In the genomic region with DNA sequence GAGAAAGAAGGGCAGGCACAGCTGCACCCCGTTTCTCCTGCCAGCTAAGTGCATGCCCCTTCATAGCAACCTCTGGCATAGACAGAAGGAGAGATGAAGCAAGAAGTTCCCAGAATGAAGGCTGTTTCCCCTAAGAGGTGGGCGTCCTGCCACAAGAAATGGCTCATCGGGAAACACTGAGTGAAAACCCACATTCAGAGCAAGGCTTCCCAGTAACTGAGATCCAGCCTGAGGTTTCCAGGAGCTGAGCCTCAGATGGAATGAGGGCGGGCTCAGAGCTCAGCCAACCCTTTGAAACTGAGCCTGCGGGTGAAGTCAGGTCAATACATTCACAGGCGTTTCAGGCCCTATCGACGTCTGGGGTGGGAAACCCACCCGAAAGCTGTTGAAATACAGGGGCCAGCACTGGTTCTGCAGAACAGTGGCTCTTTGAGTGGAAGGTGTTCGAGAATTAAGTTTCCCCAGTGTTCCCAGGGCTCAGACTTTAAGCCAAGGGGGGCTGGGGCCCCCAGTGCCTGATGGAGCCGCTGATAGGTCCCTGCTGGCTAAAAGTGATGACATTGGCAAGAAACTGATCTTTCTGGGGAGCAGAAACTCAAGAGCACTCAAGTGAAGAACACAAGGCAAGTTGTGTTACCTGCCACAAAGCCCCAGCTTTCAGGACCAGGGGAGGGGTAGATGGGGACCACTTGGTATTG, we compare ENCODE assay signal across 11 cellular contexts.
DNase-seq lines count a peak whose midpoint lies in the region; ATAC-seq and TF ChIP-seq lines count a peak whose summit lies in the region.
"Had no signal": no experiment of that assay in that cellular context is flagged by ENCODE, and none has a peak within 500 bp of the region (broad histone marks: within the 10 kb centered on the region; RNA-seq: fewer than 3 reads in every experiment).

No MANE protein-coding gene starts in this region.

- 60 to 71% (median 69%) methylated on average over 4 to 11 of the region's 11 CpGs for WGBS in adrenal gland, 4 donors

- no peak overlapping the region for H3K4me3 Mint-ChIP-seq in stimulated activated naive B cell treated with anti-CD40 and anti-IgM and Interleukin-4, amounts not matched to agents 10 μg/mL and 1 μg/mL and 100 μg/mL, for 72 hours

- no peaks in the 10 kb centered on the region for H3K36me3 ChIP-seq in adrenal gland (replicated peaks in 1 of 2)
- H3K36me3 ChIP-seq: HAP-1 had no signal

- H3K4me1 ChIP-seq in adrenal gland (replicated peaks in 1 of 2), result peaks cover 0 to 27% of the 10 kb centered on the region in 2 donors
- H3K4me1 ChIP-seq: HAP-1 had no signal

- H3K27me3 ChIP-seq in adrenal gland, result no peaks in the 10 kb centered on the region

- H3K9me3 ChIP-seq in adrenal gland (replicated peaks in 1 of 3), result no peaks in the 10 kb centered on the region
- H3K9me3 ChIP-seq: HAP-1 had no signal

- H3K4me3 ChIP-seq in AG10803 (ENCODE audit: low read length) (no peak overlapping the region), adrenal gland (no peak overlapping the region)
- H3K4me3 ChIP-seq: HAP-1, SK-N-MC had no signal

- H3K27ac Mint-ChIP-seq in stimulated activated naive B cell treated with anti-CD40 and anti-IgM and Interleukin-4, amounts not matched to agents 10 μg/mL and 1 μg/mL and 100 μg/mL, for 72 hours, result no peak overlapping the region

- no peak for TF ChIP-seq POLR2A in adrenal gland (IDR thresholded peaks at IDR 0.05)

- no peaks in the 10 kb centered on the region for H3K36me3 Mint-ChIP-seq in stimulated activated naive B cell treated with anti-CD40 and anti-IgM and Interleukin-4, amounts not matched to agents 10 μg/mL and 1 μg/mL and 100 μg/mL, for 72 hours

- intact Hi-C loops in adrenal gland (cut with DNase I) (no loop called here), left ventricle myocardium superior (cut with micrococcal nuclease) (no loop called here)

- H3K4me1 Mint-ChIP-seq in stimulated activated naive B cell treated with anti-CD40 and anti-IgM and Interleukin-4, amounts not matched to agents 10 μg/mL and 1 μg/mL and 100 μg/mL, for 72 hours, result no peaks in the 10 kb centered on the region

- DNase-seq in AG10803 (ENCODE audit: low read depth) (peak; percentile 98), adrenal gland (peak in 6 of 7 donors; percentile 26 to 73 (median 54)), left ventricle myocardium superior (peak; percentile 73), pons (ENCODE audit: low spot score) (peak; percentile 53), DMS153 treated with DMSO at 0.1 percent for 48 hours (lab: John Stamatoyannopoulos, UW; ENCODE audit: unreplicated experiment) (no peak), kidney tubule cell (ENCODE audit: low spot score) (no peak), NCI-H510A treated with DMSO at 0.1 percent for 48 hours (lab: John Stamatoyannopoulos, UW) (no peak)
- no peak for DNase-seq in stimulated activated naive B cell treated with anti-CD40 and anti-IgM and Interleukin-4, amounts not matched to agents 10 μg/mL and 1 μg/mL and 100 μg/mL, for 72 hours
- DNase-seq: Kasumi-1 had no signal

- peaks cover 0 to 2% of the 10 kb centered on the region in 2 donors for H3K9me3 Mint-ChIP-seq in stimulated activated naive B cell treated with anti-CD40 and anti-IgM and Interleukin-4, amounts not matched to agents 10 μg/mL and 1 μg/mL and 100 μg/mL, for 72 hours

- peak overlapping the region in 3 of 5 donors; percentile 5 to 89 (median 63) for H3K27ac ChIP-seq in adrenal gland
- H3K27ac ChIP-seq: SK-N-MC had no signal

- peaks cover 24 to 28% of the 10 kb centered on the region in 2 donors for H3K27me3 Mint-ChIP-seq in stimulated activated naive B cell treated with anti-CD40 and anti-IgM and Interleukin-4, amounts not matched to agents 10 μg/mL and 1 μg/mL and 100 μg/mL, for 72 hours

- TF ChIP-seq CTCF in AG10803 (conservative IDR thresholded peaks at IDR 0.05; ENCODE audit: low read length) (no peak), adrenal gland (IDR thresholded peaks at IDR 0.05) (no peak)

- peak; percentile 94 for ATAC-seq in left ventricle myocardium superior
- ATAC-seq in stimulated activated naive B cell treated with anti-CD40 and anti-IgM and Interleukin-4, amounts not matched to agents 10 μg/mL and 1 μg/mL and 100 μg/mL, for 72 hours (replicated peaks), result no peak

Comparison
In these comparisons a context has a peak if more than half of its experiments do, and no peak if none do; other contexts are left out.
1. DNase-seq: peak in AG10803 (single experiment), adrenal gland (6 of 7), left ventricle myocardium superior (single experiment) and pons (single experiment); none in DMS153 treated with DMSO at 0.1 percent for 48 hours (single experiment), kidney tubule cell (single experiment), stimulated activated naive B cell treated with anti-CD40 and anti-IgM and Interleukin-4, amounts not matched to agents 10 μg/mL and 1 μg/mL and 100 μg/mL, for 72 hours (single experiment) and NCI-H510A treated with DMSO at 0.1 percent for 48 hours (single experiment).